Comparison of ENCODE assay signal across 8 cellular contexts in the genomic region with DNA sequence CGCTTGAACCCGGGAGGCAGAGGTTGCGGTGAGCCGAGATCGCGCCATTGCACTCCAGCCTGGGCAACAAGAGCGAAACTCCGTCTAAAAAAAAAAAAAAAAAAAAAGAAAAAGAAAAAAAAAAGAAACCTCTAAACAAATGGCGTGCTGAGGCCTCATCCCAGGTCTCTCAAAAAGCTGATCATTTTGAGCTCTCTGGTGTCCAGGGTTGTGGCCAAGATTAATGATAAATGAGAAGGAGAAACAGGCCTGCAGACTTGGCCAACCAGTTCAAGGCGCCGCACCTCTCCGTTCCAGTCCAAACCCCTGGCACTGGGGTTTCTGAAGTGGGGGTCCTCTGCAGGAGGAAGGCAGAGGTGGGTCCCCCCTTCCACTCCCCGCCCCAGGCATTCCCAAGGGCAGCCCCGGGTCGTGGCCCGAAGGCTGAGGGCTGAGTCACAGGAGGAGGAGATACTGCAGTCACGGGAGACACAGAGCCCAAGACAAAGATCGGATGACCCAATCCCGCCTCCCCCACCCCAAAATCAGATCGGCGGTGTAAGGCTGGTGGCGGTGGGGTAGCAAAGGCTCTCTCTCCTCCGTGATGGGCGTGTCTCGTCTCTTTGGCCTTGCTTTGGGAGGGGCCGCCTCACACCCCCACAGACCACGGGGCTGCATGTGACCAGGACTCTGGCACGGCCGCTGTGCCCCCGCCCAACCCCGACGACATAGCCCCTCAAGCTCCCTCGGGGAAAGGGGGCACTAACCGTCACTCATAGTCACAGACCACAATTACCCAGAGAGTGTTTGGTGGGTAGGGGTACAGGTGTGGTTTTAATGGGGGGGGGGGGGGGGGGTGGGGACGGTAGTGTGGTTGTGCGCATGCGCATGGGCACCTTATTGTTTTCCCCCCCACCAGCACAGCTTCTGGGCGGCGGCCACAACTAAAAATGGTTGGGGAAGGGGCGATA. TPM values are rescaled to one million over a fixed set of nuclear protein-coding genes. Genes with fewer than 3 reads are reported as not detected.
DNase-seq lines count a peak whose midpoint lies in the region; ATAC-seq, FAIRE-seq and TF ChIP-seq lines count a peak whose summit lies in the region.

No MANE protein-coding gene starts in this region.

- peak overlapping the region; percentile 98 for H3K27ac Mint-ChIP-seq in chondrocyte (ENCODE audit: unreplicated experiment)

- peak overlapping the region; percentile 93 for H3K4me3 Mint-ChIP-seq in chondrocyte (ENCODE audit: unreplicated experiment)

- 14 to 22% (median 22%) methylated on average over 27 to 37 of the region's 40 CpGs for WGBS in small intestine, 3 donors

- no peak for FAIRE-seq in small intestine (lab: Jason Lieb, UNC)

- H3K36me3 ChIP-seq in small intestine (ENCODE audit: control insufficient read depth in 2 of 2, insufficient read depth in 2 of 2, low read length in 2 of 2): no peaks in the 10 kb centered on the region

- H3K4me3 ChIP-seq in small intestine (ENCODE audit: low read depth in 1 of 2, low read length in 2 of 2): peak overlapping the region; percentile 90 to 91

- H3K27ac ChIP-seq in small intestine (ENCODE audit: low read depth in 1 of 2, low read length in 1 of 2): peak overlapping the region; percentile 66 to 77

- no peaks in the 10 kb centered on the region for H3K9me3 Mint-ChIP-seq in chondrocyte (ENCODE audit: low read depth)

- DNase-seq in D341Med (ENCODE audit: low spot score) (peak; percentile 79), HUDEP-2 (lab: John Stamatoyannopoulos, UW; ENCODE audit: unreplicated experiment in 76 of 76) (peak in 75 of 76 experiments; percentile 15 to 97 (median 80)), chondrocyte (ENCODE audit: low spot score) (no peak), iris pigment epithelial cell (ENCODE audit: low read depth) (peak; percentile 71), small intestine (peak; percentile 37), superior temporal gyrus (ENCODE audit: extremely low spot score) (no peak)
- no peak for DNase-seq in stimulated activated CD8-positive, alpha-beta memory T cell treated with anti-CD3 and anti-CD28 coated beads, Interleukin-4, amount 100 ng/mL, for 48 hours

- no peaks in the 10 kb centered on the region for H3K27me3 Mint-ChIP-seq in chondrocyte (ENCODE audit: low read depth)

- H3K27me3 ChIP-seq in small intestine (ENCODE audit: control insufficient read depth in 2 of 2, insufficient read depth in 2 of 2, low read length in 2 of 2): no peaks in the 10 kb centered on the region

- H3K4me1 ChIP-seq in small intestine (ENCODE audit: control insufficient read depth in 2 of 2, insufficient read depth in 1 of 2, low read depth in 1 of 2, low read length in 1 of 2): peaks cover 1 to 3% of the 10 kb centered on the region in 2 donors

- H3K36me3 Mint-ChIP-seq in chondrocyte (ENCODE audit: low read depth): peaks cover 13% of the 10 kb centered on the region

- H3K9me3 ChIP-seq in small intestine (ENCODE audit: control insufficient read depth, low read depth): no peaks in the 10 kb centered on the region

- peak; percentile 38 for ATAC-seq in SK-N-SH treated with all-trans-retinoic acid at 6 μM for 48 hours

- TF ChIP-seq CTCF in chondrocyte (IDR thresholded peaks at IDR 0.05): no peak

- peaks cover 36% of the 10 kb centered on the region for H3K4me1 Mint-ChIP-seq in chondrocyte (ENCODE audit: low read depth)

TF ChIP-seq in SK-N-SH treated with all-trans-retinoic acid at 6 μM for 48 hours, 23 proteins besides CTCF, POLR2A, EP300 and RAD21:
- TF ChIP-seq ZNF70 (CRISPR knock-in tag; IDR thresholded peaks at IDR 0.05) (peak; percentile 41; the same call in 1 of the 2 replicates), SNAI2 (CRISPR knock-in tag; IDR thresholded peaks at IDR 0.05) (no peak)
- TF ChIP-seq, protein P1, sequence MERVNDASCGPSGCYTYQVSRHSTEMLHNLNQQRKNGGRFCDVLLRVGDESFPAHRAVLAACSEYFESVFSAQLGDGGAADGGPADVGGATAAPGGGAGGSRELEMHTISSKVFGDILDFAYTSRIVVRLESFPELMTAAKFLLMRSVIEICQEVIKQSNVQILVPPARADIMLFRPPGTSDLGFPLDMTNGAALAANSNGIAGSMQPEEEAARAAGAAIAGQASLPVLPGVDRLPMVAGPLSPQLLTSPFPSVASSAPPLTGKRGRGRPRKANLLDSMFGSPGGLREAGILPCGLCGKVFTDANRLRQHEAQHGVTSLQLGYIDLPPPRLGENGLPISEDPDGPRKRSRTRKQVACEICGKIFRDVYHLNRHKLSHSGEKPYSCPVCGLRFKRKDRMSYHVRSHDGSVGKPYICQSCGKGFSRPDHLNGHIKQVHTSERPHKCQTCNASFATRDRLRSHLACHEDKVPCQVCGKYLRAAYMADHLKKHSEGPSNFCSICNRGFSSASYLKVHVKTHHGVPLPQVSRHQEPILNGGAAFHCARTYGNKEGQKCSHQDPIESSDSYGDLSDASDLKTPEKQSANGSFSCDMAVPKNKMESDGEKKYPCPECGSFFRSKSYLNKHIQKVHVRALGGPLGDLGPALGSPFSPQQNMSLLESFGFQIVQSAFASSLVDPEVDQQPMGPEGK (CRISPR knock-in tag; IDR thresholded peaks at IDR 0.05; ENCODE audit: borderline replicate concordance): peak; percentile 56; the same call in 1 of the 2 replicates

RNA-seq across cellular contexts. Expression of a gene that starts 1.1 kb away (rescaled TPM):
- 290 to 589 TPM (median 567 TPM) in 3 replicates for total RNA-seq in chondrocyte
- polyA plus RNA-seq in small intestine: 10 to 100 TPM; 20.1 to 84.7 (median 48.1) TPM

RNA-seq across cellular contexts. Expression of a gene that starts 4.0 kb away (rescaled TPM):
- 0.73 to 1.5 TPM (median 1.1 TPM) in 3 replicates for total RNA-seq in chondrocyte
- under 1 TPM in 2 of 3 donors, not detected in 1; 0.27 to 0.67 TPM for polyA plus RNA-seq in small intestine

RNA-seq across cellular contexts. Expression of a gene that starts 14.5 kb away (rescaled TPM):
- 9.0 to 20.9 TPM (median 12.8 TPM) in 3 replicates for total RNA-seq in chondrocyte
- 10 to 100 TPM; 58.6 to 62.4 (median 60.9) TPM for polyA plus RNA-seq in small intestine

RNA-seq across cellular contexts. Expression of a gene that starts 22.8 kb away (rescaled TPM):
- 738 to 860 TPM (median 747 TPM) in 3 replicates for total RNA-seq in chondrocyte
- 1,000 to 10,000 TPM; 1,737 to 4,151 (median 2,764) TPM for polyA plus RNA-seq in small intestine

RNA-seq across cellular contexts. Expression of a gene that starts 40.7 kb away (rescaled TPM):
- total RNA-seq in chondrocyte: 11.2 to 13.1 TPM (median 11.3 TPM) in 3 replicates
- polyA plus RNA-seq in small intestine: 1 to 10 TPM; 7.2 to 8.8 (median 7.3) TPM

Comparison
In these comparisons a context has a peak if more than half of its experiments do, and no peak if none do; other contexts are left out.
1. DNase-seq: peak in D341Med (single experiment), HUDEP-2 (75 of 76), iris pigment epithelial cell (single experiment) and small intestine (single experiment); none in chondrocyte (single experiment), stimulated activated CD8-positive, alpha-beta memory T cell treated with anti-CD3 and anti-CD28 coated beads, Interleukin-4, amount 100 ng/mL, for 48 hours (single experiment) and superior temporal gyrus (single experiment).